11 cellular contexts compared by ENCODE assay signal in the genomic region with DNA sequence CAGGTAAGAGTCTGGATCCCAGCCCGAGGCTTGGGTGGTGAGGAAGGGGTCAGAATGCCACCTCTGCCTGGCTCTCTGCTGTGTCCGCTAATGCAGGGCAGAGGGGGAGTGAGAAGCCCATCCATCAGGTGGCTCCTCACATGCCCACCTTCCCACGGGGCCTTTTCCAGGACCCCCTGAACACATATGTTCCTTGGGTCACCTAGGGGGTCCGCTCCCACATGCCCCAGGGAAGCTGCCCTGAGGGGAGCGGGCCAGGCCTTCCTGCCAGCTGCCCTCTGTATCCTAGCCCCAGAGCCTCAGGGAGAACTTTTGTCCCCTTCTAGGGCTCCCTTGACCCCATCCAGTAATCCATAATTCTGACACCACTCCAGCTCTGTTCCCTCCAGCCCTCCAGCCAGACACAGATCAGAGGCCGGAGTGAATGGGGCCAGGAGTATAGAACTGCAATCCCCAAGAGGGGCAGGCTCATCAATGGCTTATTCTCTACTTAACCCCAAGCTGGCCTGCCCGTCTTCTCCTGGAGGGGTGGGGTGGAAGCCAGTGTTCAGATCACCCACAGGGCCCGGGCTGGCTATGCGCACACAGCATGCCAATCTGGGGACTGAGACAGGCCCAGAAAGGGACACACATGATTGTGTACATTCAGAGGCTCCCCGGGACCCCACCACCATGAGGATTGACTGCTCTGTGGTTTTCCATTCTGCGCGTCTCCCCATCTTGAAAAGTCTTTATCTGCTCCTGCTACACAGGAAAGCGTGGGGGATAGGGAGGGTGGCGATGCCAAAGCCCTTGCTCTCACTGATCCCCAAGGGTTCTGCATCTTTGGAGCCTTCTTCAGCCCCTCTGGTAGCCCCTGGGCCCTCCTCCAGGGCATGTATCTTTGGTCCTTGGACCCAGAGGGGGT. TPM values are rescaled to one million over a fixed set of nuclear protein-coding genes. Genes with fewer than 3 reads are reported as not detected.
DNase-seq lines count a peak whose midpoint lies in the region; ATAC-seq and TF ChIP-seq lines count a peak whose summit lies in the region.
"Had no signal": no experiment of that assay in that cellular context is flagged by ENCODE, and none has a peak within 500 bp of the region (broad histone marks: within the 10 kb centered on the region; RNA-seq: fewer than 3 reads in every experiment).

No MANE protein-coding gene starts in this region.

- TF ChIP-seq CTCF in RWPE1 (conservative IDR thresholded peaks at IDR 0.05; ENCODE audit: low read depth): no peak
- no peak for TF ChIP-seq CTCF in esophagus squamous epithelium (IDR thresholded peaks at IDR 0.05)
- no peak for TF ChIP-seq CTCF in osteocyte (IDR thresholded peaks at IDR 0.05)
- no peak for TF ChIP-seq CTCF in OCI-LY7 (conservative IDR thresholded peaks at IDR 0.05; ENCODE audit: low read length)

- no peaks in the 10 kb centered on the region for H3K27me3 Mint-ChIP-seq in osteocyte (ENCODE audit: unreplicated experiment)

- H3K36me3 ChIP-seq in esophagus squamous epithelium (no peaks in the 10 kb centered on the region), OCI-LY7 (ENCODE audit: insufficient read depth, low read length) (no peaks in the 10 kb centered on the region)

- peak overlapping the region; percentile 85 for H3K27ac Mint-ChIP-seq in osteocyte (ENCODE audit: unreplicated experiment)

- H3K4me1 Mint-ChIP-seq in osteocyte (ENCODE audit: unreplicated experiment): peaks cover 61% of the 10 kb centered on the region

- peaks cover 21 to 90% (median 36%) of the 10 kb centered on the region in 3 donors for H3K4me1 ChIP-seq in esophagus squamous epithelium
- H3K4me1 ChIP-seq in OCI-LY7 (ENCODE audit: insufficient read depth, low read length, poor library complexity, severe bottlenecking): peaks cover 58% of the 10 kb centered on the region

- H2AFZ ChIP-seq in OCI-LY7 (ENCODE audit: low read length): no peak overlapping the region

- 76 to 81% methylated on average over 4 to 7 of the region's 14 CpGs for WGBS in esophagus squamous epithelium, 2 donors

- H3K9me3 Mint-ChIP-seq in osteocyte (ENCODE audit: unreplicated experiment): no peaks in the 10 kb centered on the region

- no TSS peak for BruUV-seq in OCI-LY7 (replicated peaks; lab: Mats Ljungman, UMichigan)

- TF ChIP-seq POLR2A in esophagus squamous epithelium (IDR thresholded peaks at IDR 0.05): no peak

- CTCF ChIA-PET in RWPE1 (lab: Yijun Ruan, JAX) (interaction anchor here (0.6 to 1.1 kb wide), 2 partner anchors 118 to 252 kb away, joined by 3 to 4 read pairs; no protein-coding TSS in a partner anchor), OCI-LY7 (lab: Charles Lee; ENCODE audit: unreplicated experiment) (no interaction called here)

- no peak for ATAC-seq in HG03457 (IDR thresholded peaks at IDR 0.05; ENCODE audit: unreplicated experiment)

- POLR2A ChIA-PET in RWPE1 (lab: Yijun Ruan, JAX; ENCODE audit: low non-redundant PET) (no interaction called here), OCI-LY7 (lab: Charles Lee) (interaction anchor here (0.6 kb wide), 1 partner anchor 91 kb away, joined by 3 read pairs; no protein-coding TSS in a partner anchor)

- H3K9me2 ChIP-seq in OCI-LY7 (ENCODE audit: insufficient read depth, low read length): no peaks in the 10 kb centered on the region

- no peaks in the 10 kb centered on the region for H3K9me3 ChIP-seq in esophagus squamous epithelium
- no peaks in the 10 kb centered on the region for H3K9me3 ChIP-seq in OCI-LY7 (ENCODE audit: low read length)

- H3K27ac ChIP-seq in RWPE1 (0 out of 2 replicates have a peak overlapping the region, but pooled peaks have one; percentile 83), esophagus squamous epithelium (peak overlapping the region; percentile 71 to 98 (median 84)), OCI-LY7 (ENCODE audit: low read depth, low read length, poor library complexity, severe bottlenecking) (no peak overlapping the region)

- H4K20me1 ChIP-seq in OCI-LY7 (ENCODE audit: insufficient read depth, low read length): no peaks in the 10 kb centered on the region

- peak overlapping the region; percentile 91 for H3K4me3 Mint-ChIP-seq in osteocyte (ENCODE audit: unreplicated experiment)

- no peaks in the 10 kb centered on the region for H3K79me2 ChIP-seq in OCI-LY7 (ENCODE audit: insufficient read depth, low read depth, low read length)

- H3K4me3 ChIP-seq in esophagus squamous epithelium (peak overlapping the region; percentile 28 to 63 (median 48)), OCI-LY7 (ENCODE audit: low read depth, low read length, poor library complexity, severe bottlenecking) (no peak overlapping the region)

- H3K27me3 ChIP-seq in esophagus squamous epithelium: no peaks in the 10 kb centered on the region

- no peak overlapping the region for H3K4me2 ChIP-seq in OCI-LY7 (ENCODE audit: low read length)

- intact Hi-C loops in esophagus squamous epithelium (cut with DNase I): no loop called here
- intact Hi-C loops in posterior vena cava (cut with DNase I): loop anchor here (5.0 to 10.0 kb wide), 2 partner anchors 45 to 117 kb away; a partner anchor contains a TSS
- intact Hi-C loops in OCI-LY7 (cut with micrococcal nuclease; ENCODE audit: unreplicated experiment): no loop called here

- DNase-seq in AG08396 (ENCODE audit: low spot score) (peak; percentile 40), RWPE1 (ENCODE audit: low spot score) (no peak), esophagus squamous epithelium (lab: John Stamatoyannopoulos, UW) (no peak), osteocyte (ENCODE audit: extremely low spot score, unreplicated experiment) (no peak), MV-4-11 (lab: John Stamatoyannopoulos, UW) (no peak), posterior vena cava (ENCODE audit: low spot score) (no peak), OCI-LY7 (ENCODE audit: low spot score) (no peak)
- DNase-seq: activated CD4-positive, CD25-positive, alpha-beta regulatory T cell; DMS53; NCI-H526 treated with DMSO at 0.1 percent for 48 hours had no signal

- peaks cover 4% of the 10 kb centered on the region for H3K36me3 Mint-ChIP-seq in osteocyte (ENCODE audit: unreplicated experiment)

RNA-seq across cellular contexts. Expression of a gene that starts 1.1 kb away (rescaled TPM):
- total RNA-seq in esophagus squamous epithelium (10 to 100 TPM in 2 of 4 donors, 1 to 10 TPM in 2; 6.2 to 27.8 (median 9.9) TPM), osteocyte (206 and 212 TPM in 2 replicates), posterior vena cava (100 to 1,000 TPM; 178 to 323 TPM), OCI-LY7 (2022) (1.6 and 2.2 TPM in 2 replicates)
- total RNA-seq in OCI-LY7 (2014; rRNA removed; shearing (Covaris generic)): 2.7 and 3.2 TPM in 2 replicates

RNA-seq across cellular contexts. Expression of a gene that starts 7.1 kb away (rescaled TPM):
- 1 to 10 TPM; 1.3 to 1.9 (median 1.4) TPM for total RNA-seq in esophagus squamous epithelium
- total RNA-seq in osteocyte: 2.0 and 2.4 TPM in 2 replicates
- 1 to 10 TPM; 5.7 to 7.8 TPM for total RNA-seq in posterior vena cava
- total RNA-seq in OCI-LY7 (2014; rRNA removed; shearing (Covaris generic)): 9.7 and 14.0 TPM in 2 replicates
- total RNA-seq in OCI-LY7 (2022): 17.9 and 19.7 TPM in 2 replicates

RNA-seq across cellular contexts. Expression of a gene that starts 8.0 kb away (rescaled TPM):
- total RNA-seq in esophagus squamous epithelium (100 to 1,000 TPM; 149 to 242 (median 193) TPM), osteocyte (369 and 380 TPM in 2 replicates), posterior vena cava (100 to 1,000 TPM; 222 to 314 TPM), OCI-LY7 (2022) (253 and 267 TPM in 2 replicates)
- 147 and 214 TPM in 2 replicates for total RNA-seq in OCI-LY7 (2014; rRNA removed; shearing (Covaris generic))

RNA-seq across cellular contexts. Expression of a gene that starts 28.0 kb away (rescaled TPM):
- total RNA-seq in esophagus squamous epithelium (10 to 100 TPM in 2 of 4 donors, 1 to 10 TPM in 2; 4.7 to 12.4 (median 9.6) TPM), osteocyte (23.4 and 23.9 TPM in 2 replicates), posterior vena cava (10 to 100 TPM; 20.0 to 22.9 TPM), OCI-LY7 (2022) (42.0 and 51.8 TPM in 2 replicates)
- total RNA-seq in OCI-LY7 (2014; rRNA removed; shearing (Covaris generic)): 34.3 and 37.4 TPM in 2 replicates

RNA-seq across cellular contexts. Expression of a gene that starts 39.4 kb away (rescaled TPM):
- total RNA-seq in esophagus squamous epithelium (1 to 10 TPM; 2.6 to 6.1 (median 3.9) TPM), osteocyte (1.2 and 1.9 TPM in 2 replicates), posterior vena cava (10 to 100 TPM; 25.8 to 27.8 TPM), OCI-LY7 (2022) (not detected in 2 replicates)
- total RNA-seq in OCI-LY7 (2014; rRNA removed; shearing (Covaris generic)): not detected in 2 replicates

Comparison
In these comparisons a context has a peak if more than half of its experiments do, and no peak if none do; other contexts are left out.
1. intact Hi-C loops: an anchor here in posterior vena cava (5.0 to 10.0 kb wide); none called in esophagus squamous epithelium and OCI-LY7.